ENCODE assay signal across 12 cellular contexts in genomic region chr20:891121-892080, GRCh38. TPM values are rescaled to one million over a fixed set of nuclear protein-coding genes. Genes with fewer than 3 reads are reported as not detected.
A peak's percentile ranks its signal among the peaks of the same experiment; 100 is the strongest.
DNase-seq lines count a peak whose midpoint lies in the region; ATAC-seq, FAIRE-seq and TF ChIP-seq lines count a peak whose summit lies in the region.
"Had no signal": no experiment of that assay in that cellular context is flagged by ENCODE, and none has a peak within 500 bp of the region (broad histone marks: within the 10 kb centered on the region; RNA-seq: fewer than 3 reads in every experiment).

No MANE protein-coding gene starts in this region.

- FAIRE-seq in bronchial epithelial cell (lab: Jason Lieb, UNC): peak; percentile 36
- FAIRE-seq: A549 had no signal

- H3K27me3 ChIP-seq in bronchial epithelial cell (ENCODE audit: control insufficient read depth, insufficient read depth, low read length): no peaks in the 10 kb centered on the region
- H3K27me3 ChIP-seq: suprapubic skin had no signal

- H3K27ac Mint-ChIP-seq in activated naive CD8-positive, alpha-beta T cell treated with anti-CD3 and anti-CD28 coated beads, Interleukin-2, amount 50 U/mL, for 24 hours: no peak overlapping the region
- no peak overlapping the region for H3K27ac Mint-ChIP-seq in activated naive CD8-positive, alpha-beta T cell treated with anti-CD3 and anti-CD28 coated beads for 36 hours
- H3K27ac Mint-ChIP-seq in naive B cell: peak overlapping the region in 1 of 6 donors; percentile 68
- no peak overlapping the region for H3K27ac Mint-ChIP-seq in effector memory CD8-positive, alpha-beta T cell
- H3K27ac Mint-ChIP-seq: T-helper 1 cell treated with Interleukin-12 subunit alpha and Interleukin-12 subunit beta and Interleukin-4 antibody, amounts not matched to agents 30 μg/mL and 1 μg/mL, for 36 hours had no signal

- H3K4me3 ChIP-seq in bronchial epithelial cell (ENCODE audit: low read depth, low read length): no peak overlapping the region
- H3K4me3 ChIP-seq: A549, suprapubic skin had no signal

- peak; percentile 13 for ATAC-seq in activated naive CD8-positive, alpha-beta T cell treated with anti-CD3 and anti-CD28 coated beads, Interleukin-2, amount 50 U/mL, for 24 hours
- ATAC-seq in naive B cell (ENCODE audit: low read depth in 2 of 2) (peak; percentile 60 to 79), HG03342 (IDR thresholded peaks at IDR 0.05; ENCODE audit: unreplicated experiment) (no peak), GM18517 (IDR thresholded peaks at IDR 0.05; ENCODE audit: unreplicated experiment) (no peak)
- ATAC-seq in effector memory CD8-positive, alpha-beta T cell (replicated peaks): no peak
- ATAC-seq: A549 had no signal

- H3K27me3 Mint-ChIP-seq in activated naive CD8-positive, alpha-beta T cell treated with anti-CD3 and anti-CD28 coated beads, Interleukin-2, amount 50 U/mL, for 24 hours: peaks cover 4% of the 10 kb centered on the region
- no peaks in the 10 kb centered on the region for H3K27me3 Mint-ChIP-seq in activated naive CD8-positive, alpha-beta T cell treated with anti-CD3 and anti-CD28 coated beads for 36 hours
- H3K27me3 Mint-ChIP-seq in naive B cell: peaks cover 36 to 50% (median 49%) of the 10 kb centered on the region in 3 donors
- peaks cover 6 to 46% of the 10 kb centered on the region in 2 donors for H3K27me3 Mint-ChIP-seq in effector memory CD8-positive, alpha-beta T cell

- H3K9me3 Mint-ChIP-seq in activated naive CD8-positive, alpha-beta T cell treated with anti-CD3 and anti-CD28 coated beads, Interleukin-2, amount 50 U/mL, for 24 hours: no peaks in the 10 kb centered on the region
- H3K9me3 Mint-ChIP-seq in activated naive CD8-positive, alpha-beta T cell treated with anti-CD3 and anti-CD28 coated beads for 36 hours: no peaks in the 10 kb centered on the region
- H3K9me3 Mint-ChIP-seq in naive B cell: no peaks in the 10 kb centered on the region
- H3K9me3 Mint-ChIP-seq in effector memory CD8-positive, alpha-beta T cell: no peaks in the 10 kb centered on the region
- H3K9me3 Mint-ChIP-seq: T-helper 1 cell treated with Interleukin-12 subunit alpha and Interleukin-12 subunit beta and Interleukin-4 antibody, amounts not matched to agents 30 μg/mL and 1 μg/mL, for 36 hours had no signal

- no peaks in the 10 kb centered on the region for H3K36me3 Mint-ChIP-seq in activated naive CD8-positive, alpha-beta T cell treated with anti-CD3 and anti-CD28 coated beads, Interleukin-2, amount 50 U/mL, for 24 hours (ENCODE audit: low read depth)
- no peaks in the 10 kb centered on the region for H3K36me3 Mint-ChIP-seq in activated naive CD8-positive, alpha-beta T cell treated with anti-CD3 and anti-CD28 coated beads for 36 hours
- peaks cover 0 to 8% of the 10 kb centered on the region in 2 donors for H3K36me3 Mint-ChIP-seq in naive B cell
- H3K36me3 Mint-ChIP-seq in effector memory CD8-positive, alpha-beta T cell (ENCODE audit: insufficient read depth): no peaks in the 10 kb centered on the region

- DNase-seq in activated naive CD8-positive, alpha-beta T cell treated with anti-CD3 and anti-CD28 coated beads, Interleukin-2, amount 50 U/mL, for 24 hours: no peak
- no peak for DNase-seq in activated naive CD8-positive, alpha-beta T cell treated with anti-CD3 and anti-CD28 coated beads for 36 hours
- DNase-seq in bronchial epithelial cell (ENCODE audit: low read depth) (no peak), naive B cell (no peak), NCI-H226 (no peak)
- no peak for DNase-seq in effector memory CD8-positive, alpha-beta T cell
- DNase-seq: stimulated activated CD4-positive, alpha-beta T cell treated with anti-CD3 and anti-CD28 coated beads, Interleukin-15, amount 100 ng/mL, for 24 hours had no signal

- H3K4me3 Mint-ChIP-seq in activated naive CD8-positive, alpha-beta T cell treated with anti-CD3 and anti-CD28 coated beads, Interleukin-2, amount 50 U/mL, for 24 hours: no peak overlapping the region
- H3K4me3 Mint-ChIP-seq in activated naive CD8-positive, alpha-beta T cell treated with anti-CD3 and anti-CD28 coated beads for 36 hours: no peak overlapping the region
- H3K4me3 Mint-ChIP-seq in naive B cell: no peak overlapping the region
- H3K4me3 Mint-ChIP-seq in effector memory CD8-positive, alpha-beta T cell: no peak overlapping the region
- H3K4me3 Mint-ChIP-seq: T-helper 1 cell treated with Interleukin-12 subunit alpha and Interleukin-12 subunit beta and Interleukin-4 antibody, amounts not matched to agents 30 μg/mL and 1 μg/mL, for 36 hours had no signal

- H3K4me1 Mint-ChIP-seq in activated naive CD8-positive, alpha-beta T cell treated with anti-CD3 and anti-CD28 coated beads, Interleukin-2, amount 50 U/mL, for 24 hours: peaks cover 4% of the 10 kb centered on the region
- no peaks in the 10 kb centered on the region for H3K4me1 Mint-ChIP-seq in activated naive CD8-positive, alpha-beta T cell treated with anti-CD3 and anti-CD28 coated beads for 36 hours
- peaks cover 27 to 31% (median 29%) of the 10 kb centered on the region in 3 donors for H3K4me1 Mint-ChIP-seq in naive B cell
- peaks cover 0 to 2% of the 10 kb centered on the region in 2 donors for H3K4me1 Mint-ChIP-seq in effector memory CD8-positive, alpha-beta T cell (ENCODE audit: low read depth in 2 of 2)

- H3K36me3 ChIP-seq in bronchial epithelial cell (ENCODE audit: control insufficient read depth, insufficient read depth, low read length): no peaks in the 10 kb centered on the region
- H3K36me3 ChIP-seq: suprapubic skin had no signal

- no peak for TF ChIP-seq CTCF in bronchial epithelial cell (IDR thresholded peaks at IDR 0.05; ENCODE audit: insufficient read depth, low read length, severe bottlenecking)

RNA-seq across cellular contexts. Expression of gene ANGPT4, which starts 24.7 kb away (rescaled TPM):
- total RNA-seq in activated naive CD8-positive, alpha-beta T cell treated with anti-CD3 and anti-CD28 coated beads for 36 hours: not detected
- total RNA-seq in bronchial epithelial cell: not detected in 2 replicates
- not detected for polyA plus RNA-seq in naive B cell (ENCODE audit: low read depth in 6 of 6)

RNA-seq across cellular contexts. Expression of gene FAM110A, which starts 57.9 kb away (rescaled TPM):
- 10 to 100 TPM; 21.3 to 21.4 TPM for total RNA-seq in activated naive CD8-positive, alpha-beta T cell treated with anti-CD3 and anti-CD28 coated beads for 36 hours
- total RNA-seq in bronchial epithelial cell: 7.1 and 8.3 TPM in 2 replicates
- 10 to 100 TPM in 4 of 6 donors, 1 to 10 TPM in 2; 8.9 to 18.9 (median 12.4) TPM for polyA plus RNA-seq in naive B cell (ENCODE audit: low read depth in 6 of 6)

Comparison
In these comparisons a context has a peak if more than half of its experiments do, and no peak if none do; other contexts are left out.
1. ATAC-seq: peak in activated naive CD8-positive, alpha-beta T cell treated with anti-CD3 and anti-CD28 coated beads, Interleukin-2, amount 50 U/mL, for 24 hours (single experiment) and naive B cell (2 of 2); none in HG03342 (single experiment), GM18517 (single experiment) and effector memory CD8-positive, alpha-beta T cell (single experiment).